Comparison of ENCODE assay signal across 1 cellular context in genomic region chr7:107230334-107230733, GRCh38.
TF ChIP-seq lines count a peak whose summit lies in the region.

No MANE protein-coding gene starts in this region.

TF ChIP-seq in endothelial cell of umbilical vein, 7 proteins besides CTCF, POLR2A, EP300 and RAD21:
- peak; percentile 79 for TF ChIP-seq GATA2 (IDR thresholded peaks at IDR 0.05; ENCODE audit: insufficient read depth, insufficient read length, low read depth, low read length)
- TF ChIP-seq POLR2AphosphoS5 (IDR thresholded peaks at IDR 0.05; ENCODE audit: insufficient read depth, low read depth, low read length) = no peak
- TF ChIP-seq MYC (IDR thresholded peaks at IDR 0.05; ENCODE audit: low read depth, low read length) = no peak
- no peak for TF ChIP-seq MAX (IDR thresholded peaks at IDR 0.05; ENCODE audit: insufficient read depth, insufficient read length)
- TF ChIP-seq FOS (IDR thresholded peaks at IDR 0.05; ENCODE audit: borderline replicate concordance, insufficient read depth, low read length) = peak; percentile 91
- TF ChIP-seq JUN (IDR thresholded peaks at IDR 0.05; ENCODE audit: borderline replicate concordance, insufficient read depth, insufficient read length, low read depth) = peak; percentile 81
- TF ChIP-seq EZH2 (IDR thresholded peaks at IDR 0.05; ENCODE audit: borderline replicate concordance, low read depth, low read length, severe bottlenecking) = no peak
